19 cellular contexts compared by ENCODE assay signal in genomic region chr18:515838-516237, GRCh38. TPM values are rescaled to one million over a fixed set of nuclear protein-coding genes. Genes with fewer than 3 reads are reported as not detected.
"Had no signal": no experiment of that assay in that cellular context is flagged by ENCODE, and none has a peak within 500 bp of the region (broad histone marks: within the 10 kb centered on the region; RNA-seq: fewer than 3 reads in every experiment).

No MANE protein-coding gene starts in this region.

- H3K4me3 ChIP-seq: gastrocnemius medialis, left lung, suprapubic skin, transverse colon, uterus had no signal

- FAIRE-seq: kidney had no signal

- H3K36me3 ChIP-seq: gastrocnemius medialis, left lung, suprapubic skin, transverse colon, uterus had no signal

- H3K9me3 ChIP-seq: gastrocnemius medialis, suprapubic skin, transverse colon, uterus had no signal

- H3K4me1 ChIP-seq: gastrocnemius medialis, suprapubic skin had no signal

- DNase-seq: activated CD4-positive, alpha-beta T cell treated with anti-CD3 and anti-CD28 coated beads for 36 hours; activated CD4-positive, alpha-beta T cell treated with anti-CD3 and anti-CD28 coated beads, Interleukin-2, amount 50 U/mL, for 48 hours; activated naive CD8-positive, alpha-beta T cell treated with anti-CD3 and anti-CD28 coated beads for 36 hours; amniotic stem cell; effector memory CD8-positive, alpha-beta T cell; erythroblast; gastrocnemius medialis; head of caudate nucleus; kidney; left lung; mammary epithelial cell; nephron progenitor cell; occipital lobe; stimulated activated CD4-positive, alpha-beta T cell treated with anti-CD3 and anti-CD28 coated beads, Interleukin-2, amount 100 ng/mL, for 24 hours; stimulated activated naive CD8-positive, alpha-beta T cell treated with anti-CD3 and anti-CD28 coated beads, Interleukin-15, amount 100 ng/mL, for 72 hours; T-helper 2 cell; transverse colon; uterus had no signal

- H3K27me3 ChIP-seq: gastrocnemius medialis, left lung, suprapubic skin, transverse colon, uterus had no signal

- ATAC-seq: activated CD4-positive, alpha-beta T cell treated with anti-CD3 and anti-CD28 coated beads for 36 hours; effector memory CD8-positive, alpha-beta T cell; gastrocnemius medialis; left lung; stimulated activated naive CD8-positive, alpha-beta T cell treated with anti-CD3 and anti-CD28 coated beads, Interleukin-15, amount 100 ng/mL, for 72 hours had no signal

- H3K27ac ChIP-seq: gastrocnemius medialis, left lung, suprapubic skin, transverse colon, uterus had no signal

RNA-seq across cellular contexts. Expression of gene COLEC12, which starts 15.3 kb away (rescaled TPM):
- total RNA-seq: activated CD4-positive, alpha-beta T cell treated with anti-CD3 and anti-CD28 coated beads for 36 hours; activated naive CD8-positive, alpha-beta T cell treated with anti-CD3 and anti-CD28 coated beads for 36 hours had no signal
- polyA plus RNA-seq: mammary epithelial cell had no signal
